ENCODE assay signal across 10 cellular contexts in genomic region chr11:96827164-96827563, GRCh38.
DNase-seq lines count a peak whose midpoint lies in the region; ATAC-seq and TF ChIP-seq lines count a peak whose summit lies in the region.
"Had no signal": no experiment of that assay in that cellular context is flagged by ENCODE, and none has a peak within 500 bp of the region (broad histone marks: within the 10 kb centered on the region; RNA-seq: fewer than 3 reads in every experiment).

No MANE protein-coding gene starts in this region.

- H3K9me2 ChIP-seq in SK-N-SH, result no peaks in the 10 kb centered on the region

- H3K4me1 Mint-ChIP-seq in progenitor cell of endocrine pancreas (ENCODE audit: low read depth), result no peaks in the 10 kb centered on the region

- intact Hi-C loops in heart right ventricle (cut with DNase I), result loop anchor here in 5 of 10 donors (2.0 to 10.0 kb wide), 3 partner anchors 314 to 362 kb away; no protein-coding TSS in a partner anchor

- H3K27ac ChIP-seq in SK-N-SH (ENCODE audit: low read depth in 2 of 2, low read length in 1 of 2) (no peak overlapping the region), heart right ventricle (no peak overlapping the region)

- TF ChIP-seq RAD21 in SK-N-SH (IDR thresholded peaks at IDR 0.05; ENCODE audit: low read length), result peak; percentile 64

- H3K79me2 ChIP-seq in SK-N-SH (ENCODE audit: insufficient read depth), result no peaks in the 10 kb centered on the region

- peak in 4 of 8 donors; percentile 61 to 73 (median 68) for ATAC-seq in heart right ventricle
- no peak for ATAC-seq in GM21447 (IDR thresholded peaks at IDR 0.05; ENCODE audit: unreplicated experiment)
- no peak for ATAC-seq in GM19452 (IDR thresholded peaks at IDR 0.05; ENCODE audit: unreplicated experiment)

- H3K27me3 Mint-ChIP-seq in progenitor cell of endocrine pancreas, result peaks cover 9% of the 10 kb centered on the region

- POLR2A ChIA-PET in SK-N-SH (lab: Yijun Ruan, JAX), result no interaction called here

- TF ChIP-seq CTCF in SK-N-SH (IDR thresholded peaks at IDR 0.05) (peak; percentile 44), heart right ventricle (IDR thresholded peaks at IDR 0.05) (peak in 7 of 9 donors; percentile 12 to 58 (median 49)), progenitor cell of endocrine pancreas (IDR thresholded peaks at IDR 0.05; ENCODE audit: unreplicated experiment) (peak; percentile 36)

- H3F3A ChIP-seq in SK-N-SH (replicated peaks; ENCODE audit: insufficient read depth), result no peaks in the 10 kb centered on the region

- DNase-seq in HT1080 (ENCODE audit: low read depth) (peak; percentile 20), SK-N-SH (peak; percentile 1), heart right ventricle (no peak), progenitor cell of endocrine pancreas (ENCODE audit: low spot score, unreplicated experiment) (no peak), SIG-M5 (lab: John Stamatoyannopoulos, UW) (no peak)
- no peak for DNase-seq in effector CD4-positive, alpha-beta T cell
- DNase-seq: foreskin melanocyte, NCI-H1436 treated with DMSO at 0.1 percent for 48 hours had no signal

- no peak overlapping the region for H3K4me2 ChIP-seq in SK-N-SH

- H3K9me3 ChIP-seq in SK-N-SH (no peaks in the 10 kb centered on the region), heart right ventricle (no peaks in the 10 kb centered on the region)

- no peaks in the 10 kb centered on the region for H3K36me3 ChIP-seq in SK-N-SH (replicated peaks in 1 of 2; ENCODE audit: control insufficient read depth in 1 of 2, insufficient read depth in 2 of 2, low read length in 1 of 2)
- H3K36me3 ChIP-seq in heart right ventricle, result no peaks in the 10 kb centered on the region

- no peak for TF ChIP-seq EP300 in SK-N-SH (IDR thresholded peaks at IDR 0.05; ENCODE audit: borderline replicate concordance in 1 of 2, low read depth in 1 of 2, low read length in 1 of 2)

- no peaks in the 10 kb centered on the region for H3K36me3 Mint-ChIP-seq in progenitor cell of endocrine pancreas (ENCODE audit: insufficient read depth)

- H3K4me3 ChIP-seq in SK-N-SH (ENCODE audit: low read depth in 2 of 2, low read length in 1 of 2) (no peak overlapping the region), heart right ventricle (no peak overlapping the region)

- CTCF ChIA-PET in SK-N-SH (lab: Yijun Ruan, JAX), result interaction anchor here (0.7 to 3.1 kb wide), 4 partner anchors 15 to 363 kb away, joined by 3 to 15 read pairs (median 8); no protein-coding TSS in a partner anchor

- H2AFZ ChIP-seq in SK-N-SH (ENCODE audit: low read depth), result peak overlapping the region; percentile 18; the same call in 1 of the 2 replicates

- no peak overlapping the region for H3K27ac Mint-ChIP-seq in progenitor cell of endocrine pancreas

- no peak overlapping the region for H3K4me3 Mint-ChIP-seq in progenitor cell of endocrine pancreas (ENCODE audit: low read depth)

- H4K20me1 ChIP-seq in SK-N-SH (ENCODE audit: insufficient read depth), result no peaks in the 10 kb centered on the region

- no peaks in the 10 kb centered on the region for H3K27me3 ChIP-seq in SK-N-SH (ENCODE audit: insufficient read depth)
- no peaks in the 10 kb centered on the region for H3K27me3 ChIP-seq in heart right ventricle

- WGBS in SK-N-SH (ENCODE audit: low lambda C conversion rate), result 31% methylated on average over 4 of the region's 4 CpGs
- 49 to 55% methylated on average over 4 of the region's 4 CpGs for WGBS in heart right ventricle, 2 donors

- no peak overlapping the region for H3K9ac ChIP-seq in SK-N-SH

- no peaks in the 10 kb centered on the region for H3K4me1 ChIP-seq in SK-N-SH (ENCODE audit: control insufficient read depth in 1 of 2, insufficient read depth in 2 of 2, low read depth in 1 of 2, low read length in 1 of 2)
- H3K4me1 ChIP-seq in heart right ventricle, result peaks cover 0 to 5% (median 0%) of the 10 kb centered on the region in 9 donors

- H3K9me3 Mint-ChIP-seq in progenitor cell of endocrine pancreas (ENCODE audit: low read depth), result no peaks in the 10 kb centered on the region

TF ChIP-seq in SK-N-SH, 30 proteins besides CTCF, POLR2A, EP300 and RAD21:
- no peak for TF ChIP-seq EZH2phosphoT487 (IDR thresholded peaks at IDR 0.05; ENCODE audit: borderline replicate concordance, low read depth)
- TF ChIP-seq ZBTB33 (IDR thresholded peaks at IDR 0.05; ENCODE audit: borderline replicate concordance, low read depth), result no peak
- TF ChIP-seq SIN3A (IDR thresholded peaks at IDR 0.05; ENCODE audit: borderline replicate concordance, low read depth, low read length), result no peak
- TF ChIP-seq MAX (IDR thresholded peaks at IDR 0.05; ENCODE audit: low read depth), result no peak
- no peak for TF ChIP-seq MXI1 (IDR thresholded peaks at IDR 0.05; ENCODE audit: low read depth, low read length)

Comparison
In these comparisons a context has a peak if more than half of its experiments do, and no peak if none do; other contexts are left out.
1. DNase-seq: peak in HT1080 (single experiment) and SK-N-SH (single experiment); none in heart right ventricle (0 of 2), progenitor cell of endocrine pancreas (single experiment), effector CD4-positive, alpha-beta T cell (single experiment) and SIG-M5 (single experiment).
2. Peak in every context shown above with its lines, with median percentiles within 50 percentile points of each other: CTCF ChIP-seq.